ENCODE assay signal across 9 cellular contexts in the genomic region with DNA sequence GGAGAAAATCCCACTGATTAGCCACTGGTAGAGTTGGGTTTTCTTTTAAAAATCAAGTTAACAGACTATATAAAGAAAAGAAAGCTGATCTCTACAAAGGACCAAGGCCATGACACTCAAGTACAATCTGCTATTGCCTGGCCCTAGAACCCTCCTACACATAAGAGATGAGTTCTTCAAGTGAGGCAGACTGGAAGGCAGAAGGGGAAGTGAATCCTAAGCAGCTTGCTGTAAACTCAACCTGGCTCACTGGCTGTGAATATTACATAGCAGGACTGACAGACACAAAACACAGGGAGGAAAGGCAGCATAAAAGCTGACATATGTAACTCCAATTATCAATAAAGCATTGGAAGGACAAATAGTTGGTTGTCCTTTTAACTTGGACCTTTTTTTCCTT.
DNase-seq lines count a peak whose midpoint lies in the region; ATAC-seq, FAIRE-seq and TF ChIP-seq lines count a peak whose summit lies in the region.
"Had no signal": no experiment of that assay in that cellular context is flagged by ENCODE, and none has a peak within 500 bp of the region (broad histone marks: within the 10 kb centered on the region; RNA-seq: fewer than 3 reads in every experiment).

No MANE protein-coding gene starts in this region.

- no peaks in the 10 kb centered on the region for H3K27me3 Mint-ChIP-seq in mesothelial cell of epicardium (ENCODE audit: low read depth)

- FAIRE-seq in urothelium cell line (lab: Jason Lieb, UNC) = no peak
- FAIRE-seq: kidney had no signal

- DNase-seq in GM10266 (ENCODE audit: extremely low spot score) = peak; percentile 65
- DNase-seq in OCI-M1 (lab: John Stamatoyannopoulos, UW) = peak; percentile 82
- no peak for DNase-seq in urothelium cell line (ENCODE audit: low spot score)
- no peak for DNase-seq in mesothelial cell of epicardium (ENCODE audit: low spot score in 2 of 2, unreplicated experiment in 2 of 2)
- no peak for DNase-seq in Right ventricle myocardium inferior (ENCODE audit: missing footprints)
- DNase-seq in DMS153 treated with DMSO at 0.1 percent for 48 hours (lab: John Stamatoyannopoulos, UW; ENCODE audit: unreplicated experiment) = no peak
- DNase-seq: kidney had no signal

- ATAC-seq in GM19395 (IDR thresholded peaks at IDR 0.05; ENCODE audit: unreplicated experiment) = peak; percentile 91
- ATAC-seq in HG03025 (IDR thresholded peaks at IDR 0.05; ENCODE audit: low FRiP score, unreplicated experiment) = peak; percentile 95
- no peak for ATAC-seq in Right ventricle myocardium inferior

- H3K27ac Mint-ChIP-seq in mesothelial cell of epicardium = no peak overlapping the region

- H3K4me1 Mint-ChIP-seq in mesothelial cell of epicardium = peaks cover 14% of the 10 kb centered on the region

- H3K36me3 Mint-ChIP-seq in mesothelial cell of epicardium = peaks cover 27% of the 10 kb centered on the region

- intact Hi-C loops in Right ventricle myocardium inferior (cut with DNase I) = no loop called here

- H3K9me3 Mint-ChIP-seq in mesothelial cell of epicardium = peaks cover 6% of the 10 kb centered on the region

- TF ChIP-seq CTCF in GM10266 (IDR thresholded peaks at IDR 0.05; ENCODE audit: control insufficient read depth, insufficient read depth, low read depth, missing control alignments) (no peak), mesothelial cell of epicardium (IDR thresholded peaks at IDR 0.05; ENCODE audit: unreplicated experiment) (no peak)

- H3K4me3 Mint-ChIP-seq in mesothelial cell of epicardium = no peak overlapping the region

Comparison
In these comparisons a context has a peak if more than half of its experiments do, and no peak if none do; other contexts are left out.
1. DNase-seq: peak in GM10266 (single experiment) and OCI-M1 (single experiment); none in urothelium cell line (single experiment), mesothelial cell of epicardium (0 of 2), Right ventricle myocardium inferior (single experiment) and DMS153 treated with DMSO at 0.1 percent for 48 hours (single experiment).